1 cellular context compared by ENCODE assay signal in the genomic region with DNA sequence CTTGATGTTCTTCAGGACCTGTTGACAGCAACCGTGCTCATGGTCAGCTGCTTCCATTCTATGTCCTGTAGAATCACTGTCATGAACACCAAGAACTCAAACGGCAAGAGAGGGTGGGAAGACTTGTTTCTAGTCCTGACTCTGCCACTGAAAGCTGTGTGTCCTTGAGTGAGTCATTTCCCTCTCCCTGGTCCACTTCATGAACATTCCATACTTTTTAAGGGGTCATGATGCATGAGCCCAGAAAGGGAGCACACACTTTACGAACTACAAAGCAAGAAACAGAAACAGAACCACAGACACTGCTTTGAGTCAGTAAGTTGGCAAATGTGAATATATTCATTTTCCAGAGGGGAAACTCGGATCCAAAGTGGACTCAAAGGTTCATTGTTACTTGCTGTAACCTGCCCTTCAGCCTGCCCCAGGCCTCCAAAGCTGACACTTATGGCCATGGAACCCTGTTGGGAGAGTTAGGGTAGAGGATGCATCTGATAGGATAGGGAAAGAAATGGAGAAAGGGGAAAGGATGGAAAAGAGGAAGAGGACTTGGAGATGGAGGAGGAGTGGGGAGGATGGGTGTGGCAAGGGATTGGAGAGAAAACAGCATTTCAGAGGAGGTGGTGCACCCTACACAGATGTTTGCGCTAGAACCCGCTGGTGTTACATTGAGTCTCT.
TF ChIP-seq lines count a peak whose summit lies in the region.

No MANE protein-coding gene starts in this region.

TF ChIP-seq in HCT116, 20 proteins besides CTCF, POLR2A, EP300 and RAD21 (continued from another document):
- TF ChIP-seq SIN3A (IDR thresholded peaks at IDR 0.05; ENCODE audit: low read depth), result no peak
- TF ChIP-seq, protein P1, sequence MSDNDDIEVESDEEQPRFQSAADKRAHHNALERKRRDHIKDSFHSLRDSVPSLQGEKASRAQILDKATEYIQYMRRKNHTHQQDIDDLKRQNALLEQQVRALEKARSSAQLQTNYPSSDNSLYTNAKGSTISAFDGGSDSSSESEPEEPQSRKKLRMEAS (IDR thresholded peaks at IDR 0.05), result no peak
- no peak for TF ChIP-seq SRF (IDR thresholded peaks at IDR 0.05; ENCODE audit: low read depth)
- TF ChIP-seq, protein P2, sequence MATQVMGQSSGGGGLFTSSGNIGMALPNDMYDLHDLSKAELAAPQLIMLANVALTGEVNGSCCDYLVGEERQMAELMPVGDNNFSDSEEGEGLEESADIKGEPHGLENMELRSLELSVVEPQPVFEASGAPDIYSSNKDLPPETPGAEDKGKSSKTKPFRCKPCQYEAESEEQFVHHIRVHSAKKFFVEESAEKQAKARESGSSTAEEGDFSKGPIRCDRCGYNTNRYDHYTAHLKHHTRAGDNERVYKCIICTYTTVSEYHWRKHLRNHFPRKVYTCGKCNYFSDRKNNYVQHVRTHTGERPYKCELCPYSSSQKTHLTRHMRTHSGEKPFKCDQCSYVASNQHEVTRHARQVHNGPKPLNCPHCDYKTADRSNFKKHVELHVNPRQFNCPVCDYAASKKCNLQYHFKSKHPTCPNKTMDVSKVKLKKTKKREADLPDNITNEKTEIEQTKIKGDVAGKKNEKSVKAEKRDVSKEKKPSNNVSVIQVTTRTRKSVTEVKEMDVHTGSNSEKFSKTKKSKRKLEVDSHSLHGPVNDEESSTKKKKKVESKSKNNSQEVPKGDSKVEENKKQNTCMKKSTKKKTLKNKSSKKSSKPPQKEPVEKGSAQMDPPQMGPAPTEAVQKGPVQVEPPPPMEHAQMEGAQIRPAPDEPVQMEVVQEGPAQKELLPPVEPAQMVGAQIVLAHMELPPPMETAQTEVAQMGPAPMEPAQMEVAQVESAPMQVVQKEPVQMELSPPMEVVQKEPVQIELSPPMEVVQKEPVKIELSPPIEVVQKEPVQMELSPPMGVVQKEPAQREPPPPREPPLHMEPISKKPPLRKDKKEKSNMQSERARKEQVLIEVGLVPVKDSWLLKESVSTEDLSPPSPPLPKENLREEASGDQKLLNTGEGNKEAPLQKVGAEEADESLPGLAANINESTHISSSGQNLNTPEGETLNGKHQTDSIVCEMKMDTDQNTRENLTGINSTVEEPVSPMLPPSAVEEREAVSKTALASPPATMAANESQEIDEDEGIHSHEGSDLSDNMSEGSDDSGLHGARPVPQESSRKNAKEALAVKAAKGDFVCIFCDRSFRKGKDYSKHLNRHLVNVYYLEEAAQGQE (IDR thresholded peaks at IDR 0.05; ENCODE audit: low read depth), result no peak
- no peak for TF ChIP-seq YY1 (IDR thresholded peaks at IDR 0.05; ENCODE audit: extremely low read depth, insufficient replicate concordance, low read depth, low read length)
TF ChIP-seq in HCT116: peak in this region for 0.
